In genomic region chr17:28684963-28685362, GRCh38 we compare ENCODE assay signal across 1 cellular context.
TF ChIP-seq lines count a peak whose summit lies in the region.

No MANE protein-coding gene starts in this region.

TF ChIP-seq in HepG2, 621 proteins besides CTCF, POLR2A, EP300 and RAD21:
- TF ChIP-seq ZMYM4 (CRISPR knock-in tag; IDR thresholded peaks at IDR 0.05) (no peak), XRCC5 (optimal IDR thresholded peaks at IDR 0.05; ENCODE audit: low read length) (no peak), THAP11 (CRISPR knock-in tag; IDR thresholded peaks at IDR 0.05) (0 out of 2 replicates have a peak, but pooled peaks have one; percentile 42), SMAD3 (CRISPR knock-in tag; IDR thresholded peaks at IDR 0.05) (no peak), SAP130 (CRISPR knock-in tag; IDR thresholded peaks at IDR 0.05; ENCODE audit: low read depth) (peak; percentile 25; the same call in 1 of the 2 replicates), AKNA (CRISPR knock-in tag; IDR thresholded peaks at IDR 0.05; ENCODE audit: borderline replicate concordance) (no peak), ZFX (CRISPR knock-in tag; IDR thresholded peaks at IDR 0.05; ENCODE audit: low read depth) (peak; percentile 28; the same call in 1 of the 2 replicates), MXD1 (CRISPR knock-in tag; IDR thresholded peaks at IDR 0.05) (no peak), SMC3 (IDR thresholded peaks at IDR 0.05; ENCODE audit: low read length) (peak; percentile 43; the same call in 1 of the 2 replicates), STAG1 (CRISPR knock-in tag; IDR thresholded peaks at IDR 0.05) (peak; percentile 80), RFXAP (CRISPR knock-in tag; IDR thresholded peaks at IDR 0.05; ENCODE audit: borderline replicate concordance) (no peak)
